Comparison of ENCODE assay signal across 35 cellular contexts in genomic region chr11:134893810-134894685, GRCh38.
"Had no signal": no experiment of that assay in that cellular context is flagged by ENCODE, and none has a peak within 500 bp of the region (broad histone marks: within the 10 kb centered on the region; RNA-seq: fewer than 3 reads in every experiment).

No MANE protein-coding gene starts in this region.

- H3K9me3 ChIP-seq: Peyer's patch, SJSA1 had no signal

- ATAC-seq: activated naive CD8-positive, alpha-beta T cell treated with anti-CD3 and anti-CD28 coated beads, Interleukin-2, amount 50 U/mL, for 24 hours; PC-3 had no signal

- H3K4me1 ChIP-seq: Peyer's patch, SJSA1 had no signal

- H3K36me3 ChIP-seq: Peyer's patch, SJSA1 had no signal

- DNase-seq: activated B cell treated with CpG ODN at 0.5 μM for 24 hours; activated CD4-positive, alpha-beta memory T cell treated with anti-CD3 and anti-CD28 coated beads for 36 hours; activated CD4-positive, alpha-beta T cell treated with anti-CD3 and anti-CD28 coated beads for 4 hours; activated CD4-positive, alpha-beta T cell treated with anti-CD3 and anti-CD28 coated beads, Interleukin-2, amount 50 U/mL, for 1 hour; activated CD4-positive, CD25-positive, alpha-beta regulatory T cell treated with anti-CD3 and anti-CD28 coated beads, Interleukin-2, amount 50 U/mL, for 72 hours; activated CD8-positive, alpha-beta memory T cell treated with anti-CD3 and anti-CD28 coated beads, Interleukin-2, amount 50 U/mL, for 4 hours; activated effector memory CD4-positive, alpha-beta T cell treated with Interleukin-2 at 50 U/mL for 16 hours; activated naive CD4-positive, alpha-beta T cell treated with anti-CD3 and anti-CD28 coated beads, Interleukin-2, amount 10 ng/mL, durations not matched to agents 7 days and 5 days; activated naive CD8-positive, alpha-beta T cell treated with anti-CD3 and anti-CD28 coated beads, Interleukin-2, amount 50 U/mL, for 24 hours; activated T-cell treated with anti-CD3 and anti-CD28 coated beads, Interleukin-2, amount 50 U/mL, for 48 hours; anterior cingulate cortex; central memory CD4-positive, alpha-beta T cell; Kasumi-1; KBM-7; NCI-H1092 treated with DMSO at 0.1 percent for 48 hours; NCI-H1417; NCI-H146; NCI-H187; NCI-H2081; NCI-H2171 treated with DMSO at 0.1 percent for 48 hours; NCI-H2227 treated with DMSO at 0.1 percent for 48 hours; NCI-H446; NCI-H510A treated with DMSO at 0.1 percent for 48 hours; NCI-H526 treated with DMSO at 0.1 percent for 48 hours; NCI-H82; PC-3; Peyer's patch; RPMI8226; SHP77 treated with DMSO at 0.1 percent for 48 hours; SW 1271; T-helper 1 cell; T-helper 9 cell had no signal

- H3K27me3 ChIP-seq: Peyer's patch, SJSA1 had no signal

- FAIRE-seq: bronchial epithelial cell had no signal

- H3K27ac ChIP-seq: Peyer's patch, SJSA1, VCaP had no signal

- H3K4me3 ChIP-seq: Peyer's patch, SJSA1 had no signal
